23 cellular contexts compared by ENCODE assay signal in the genomic region with DNA sequence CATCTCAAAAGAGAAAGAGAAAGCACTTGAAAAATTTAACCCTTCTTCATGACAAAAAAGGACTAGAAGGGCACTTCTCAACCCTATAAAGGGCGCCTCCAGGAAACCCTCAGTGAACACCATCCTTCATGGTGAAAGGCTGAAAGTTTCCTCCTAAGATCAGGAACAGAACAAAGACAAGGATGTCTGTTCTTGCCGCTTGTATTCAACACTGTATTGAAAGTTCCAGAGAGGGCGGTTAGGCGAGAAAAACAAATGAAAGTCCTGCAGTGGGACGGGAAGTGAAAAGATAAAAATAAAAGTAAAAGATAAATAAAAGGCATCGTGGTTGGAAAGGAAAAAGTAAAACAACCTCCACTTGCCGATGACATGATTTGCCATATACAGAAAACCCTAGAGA. TPM values are rescaled to one million over a fixed set of nuclear protein-coding genes. Genes with fewer than 3 reads are reported as not detected.
"Had no signal": no experiment of that assay in that cellular context is flagged by ENCODE, and none has a peak within 500 bp of the region (broad histone marks: within the 10 kb centered on the region; RNA-seq: fewer than 3 reads in every experiment).

No MANE protein-coding gene starts in this region.

- H3K27me3 ChIP-seq: ascending aorta, SJSA1, thyroid gland had no signal

- H3K9ac ChIP-seq: neural progenitor cell had no signal

- H3K36me3 ChIP-seq: adrenal gland, ascending aorta, brain microvascular endothelial cell, neural progenitor cell, SJSA1, thyroid gland, upper lobe of right lung had no signal

- H3K4me1 ChIP-seq: adrenal gland, ascending aorta, foreskin keratinocyte, neural progenitor cell, SJSA1, thyroid gland, upper lobe of right lung had no signal

- ATAC-seq: foreskin keratinocyte, left lobe of liver, sciatic nerve, upper lobe of right lung had no signal

- H3K4me3 Mint-ChIP-seq: activated naive CD4-positive, alpha-beta T cell treated with anti-CD3 and anti-CD28 coated beads, Interleukin-2, amount 10 ng/mL, durations not matched to agents 7 days and 5 days; immature natural killer cell; neural progenitor cell had no signal

- H3K9me3 Mint-ChIP-seq: activated naive CD4-positive, alpha-beta T cell treated with anti-CD3 and anti-CD28 coated beads, Interleukin-2, amount 10 ng/mL, durations not matched to agents 7 days and 5 days; immature natural killer cell; neural progenitor cell had no signal

- H3K4me1 Mint-ChIP-seq: immature natural killer cell had no signal

- H3K27ac Mint-ChIP-seq: activated naive CD4-positive, alpha-beta T cell treated with anti-CD3 and anti-CD28 coated beads, Interleukin-2, amount 10 ng/mL, durations not matched to agents 7 days and 5 days; naive B cell had no signal

- H3K9me3 ChIP-seq: adrenal gland, ascending aorta, SJSA1, thyroid gland, upper lobe of right lung had no signal

- DNase-seq: activated naive CD4-positive, alpha-beta T cell treated with anti-CD3 and anti-CD28 coated beads, Interleukin-2, amount 10 ng/mL, durations not matched to agents 7 days and 5 days; adrenal gland; brain microvascular endothelial cell; caudate nucleus; dermis blood vessel endothelial cell; effector CD8-positive, alpha-beta T cell; foreskin keratinocyte; immature natural killer cell; naive B cell; stimulated activated CD4-positive, alpha-beta T cell treated with anti-CD3 and anti-CD28 coated beads, Interleukin-2, amount 100 ng/mL, for 48 hours; stimulated activated CD8-positive, alpha-beta memory T cell treated with anti-CD3 and anti-CD28 coated beads, Interleukin-4, amount 100 ng/mL, for 48 hours; stimulated activated naive CD4-positive, alpha-beta T cell treated with Interleukin-2 at 50 U/mL for 16 hours; substantia nigra; thyroid gland; upper lobe of right lung had no signal

- H3K4me2 ChIP-seq: hepatocyte, neural progenitor cell, smooth muscle cell had no signal

- H3K4me3 ChIP-seq: adrenal gland, ascending aorta, hepatocyte, lung, neural progenitor cell, SJSA1, smooth muscle cell, thyroid gland, upper lobe of right lung had no signal

- H3K36me3 Mint-ChIP-seq: activated naive CD4-positive, alpha-beta T cell treated with anti-CD3 and anti-CD28 coated beads, Interleukin-2, amount 10 ng/mL, durations not matched to agents 7 days and 5 days; immature natural killer cell; neural progenitor cell had no signal

- H3K27ac ChIP-seq: adrenal gland, ascending aorta, brain microvascular endothelial cell, foreskin keratinocyte, hepatocyte, neural progenitor cell, SJSA1, thyroid gland, upper lobe of right lung had no signal

RNA-seq across cellular contexts. Expression of a gene that starts 50.9 kb away (rescaled TPM):
- total RNA-seq: ascending aorta, SJSA1 had no signal
